15 cellular contexts compared by ENCODE assay signal in genomic region chr17:82076785-82077591, GRCh38. TPM values are rescaled to one million over a fixed set of nuclear protein-coding genes. Genes with fewer than 3 reads are reported as not detected.
DNase-seq lines count a peak whose midpoint lies in the region; ATAC-seq and TF ChIP-seq lines count a peak whose summit lies in the region.
"Had no signal": no experiment of that assay in that cellular context is flagged by ENCODE, and none has a peak within 500 bp of the region (broad histone marks: within the 10 kb centered on the region; RNA-seq: fewer than 3 reads in every experiment).

No MANE protein-coding gene starts in this region.

- ATAC-seq in Right ventricle myocardium superior (ENCODE audit: poor library complexity) (peak; percentile 19), RWPE2 (ENCODE audit: low read depth) (peak; percentile 23), left lobe of liver (peak; percentile 37), upper lobe of left lung (ENCODE audit: low FRiP score in 2 of 2) (peak; percentile 3 to 5)

- no peaks in the 10 kb centered on the region for H3K27me3 ChIP-seq in RWPE2 (ENCODE audit: insufficient read depth, poor library complexity, severe bottlenecking)
- no peaks in the 10 kb centered on the region for H3K27me3 ChIP-seq in upper lobe of left lung
- H3K27me3 ChIP-seq: ovary had no signal

- H3K4me3 ChIP-seq in RWPE2 (ENCODE audit: severe bottlenecking) = no peak overlapping the region
- H3K4me3 ChIP-seq in upper lobe of left lung = no peak overlapping the region
- H3K4me3 ChIP-seq: ovary had no signal

- DNase-seq in Right ventricle myocardium superior = no peak
- no peak for DNase-seq in cardiac septum (ENCODE audit: low spot score)
- DNase-seq in RWPE2 (ENCODE audit: low spot score) = no peak
- no peak for DNase-seq in left lobe of liver (ENCODE audit: low spot score)
- peak in 1 of 2 donors; percentile 75 for DNase-seq in upper lobe of left lung
- no peak for DNase-seq in stimulated activated CD4-positive, alpha-beta T cell treated with anti-CD3 and anti-CD28 coated beads, Interleukin-2, amount 100 ng/mL, for 48 hours
- DNase-seq in activated effector memory CD4-positive, alpha-beta T cell treated with Interleukin-2 at 50 U/mL for 16 hours = no peak
- no peak for DNase-seq in SIG-M5 treated with dmso at 0.1 percent for 504 hours (lab: John Stamatoyannopoulos, UW; ENCODE audit: unreplicated experiment)
- DNase-seq: activated T-cell treated with anti-CD3 and anti-CD28 coated beads, Interleukin-2, amount 50 U/mL, for 72 hours; aorta; dermis blood vessel endothelial cell; DMS79 treated with DMSO at 0.1 percent for 48 hours; NCI-H1930; stimulated activated CD4-positive, alpha-beta T cell treated with anti-CD3 and anti-CD28 coated beads, Interleukin-15, amount 100 ng/mL, for 24 hours had no signal

- no peak for TF ChIP-seq CTCF in RWPE2 (IDR thresholded peaks at IDR 0.05; ENCODE audit: poor library complexity, severe bottlenecking)
- peak in 2 of 6 experiments; percentile 13 to 14 for TF ChIP-seq CTCF in upper lobe of left lung (IDR thresholded peaks at IDR 0.05)

- H3K9me3 ChIP-seq in RWPE2 (ENCODE audit: severe bottlenecking) = no peaks in the 10 kb centered on the region
- no peaks in the 10 kb centered on the region for H3K9me3 ChIP-seq in upper lobe of left lung
- H3K9me3 ChIP-seq: ovary had no signal

- H3K36me3 ChIP-seq in RWPE2 (ENCODE audit: low read depth) (peaks cover 39% of the 10 kb centered on the region), upper lobe of left lung (peaks cover 29 to 44% (median 38%) of the 10 kb centered on the region in 4 donors)
- H3K36me3 ChIP-seq: ovary had no signal

- no peak overlapping the region for H3K27ac ChIP-seq in RWPE2 (ENCODE audit: poor library complexity, severe bottlenecking)
- peak overlapping the region in 1 of 4 donors; percentile 21 for H3K27ac ChIP-seq in upper lobe of left lung
- H3K27ac ChIP-seq: ovary had no signal

- intact Hi-C loops in Right ventricle myocardium superior (cut with DNase I) = no loop called here
- intact Hi-C loops in cardiac septum (cut with DNase I) = no loop called here

- TF ChIP-seq EP300 in upper lobe of left lung (IDR thresholded peaks at IDR 0.05) = no peak

- 84 to 89% methylated on average over 7 to 18 of the region's 21 CpGs for WGBS in upper lobe of left lung, 2 donors

- TF ChIP-seq POLR2A in upper lobe of left lung (IDR thresholded peaks at IDR 0.05) = peak in 1 of 4 donors; percentile 15

- H3K4me1 ChIP-seq in RWPE2 (ENCODE audit: insufficient read depth, poor library complexity, severe bottlenecking) (peaks cover 4% of the 10 kb centered on the region), upper lobe of left lung (no peaks in the 10 kb centered on the region)

RNA-seq across cellular contexts. Expression of gene DUS1L, which starts 11.4 kb away (rescaled TPM):
- total RNA-seq in Right ventricle myocardium superior (57.9 TPM), cardiac septum (47.6 TPM), left lobe of liver (121 TPM), upper lobe of left lung (100 to 1,000 TPM in 3 of 6 donors, 10 to 100 TPM in 3; 53.5 to 183 (median 106) TPM)

RNA-seq across cellular contexts. Expression of gene FASN, which starts 21.0 kb away (rescaled TPM):
- total RNA-seq in Right ventricle myocardium superior = 23.0 TPM
- total RNA-seq in cardiac septum = 22.9 TPM
- 267 TPM for total RNA-seq in left lobe of liver
- 100 to 1,000 TPM; 191 to 805 (median 577) TPM for total RNA-seq in upper lobe of left lung

RNA-seq across cellular contexts. Expression of gene GPS1, which starts 25.3 kb away (rescaled TPM):
- total RNA-seq in Right ventricle myocardium superior (86.5 TPM), cardiac septum (67.4 TPM), left lobe of liver (84.1 TPM), upper lobe of left lung (100 to 1,000 TPM in 4 of 6 donors, 10 to 100 TPM in 2; 55.2 to 147 (median 108) TPM)

RNA-seq across cellular contexts. Expression of gene RFNG, which starts 25.4 kb away (rescaled TPM):
- total RNA-seq in Right ventricle myocardium superior (20.5 TPM), cardiac septum (21.0 TPM), left lobe of liver (45.8 TPM), upper lobe of left lung (100 to 1,000 TPM in 1 of 6 donors, 10 to 100 TPM in 5; 25.0 to 101 (median 37.5) TPM)

RNA-seq across cellular contexts. Expression of gene DCXR, which starts 39.5 kb away (rescaled TPM):
- 178 TPM for total RNA-seq in Right ventricle myocardium superior
- 144 TPM for total RNA-seq in cardiac septum
- total RNA-seq in left lobe of liver = 1,477 TPM
- total RNA-seq in upper lobe of left lung = 100 to 1,000 TPM; 122 to 358 (median 211) TPM
